ENCODE assay signal across 9 cellular contexts in the genomic region with DNA sequence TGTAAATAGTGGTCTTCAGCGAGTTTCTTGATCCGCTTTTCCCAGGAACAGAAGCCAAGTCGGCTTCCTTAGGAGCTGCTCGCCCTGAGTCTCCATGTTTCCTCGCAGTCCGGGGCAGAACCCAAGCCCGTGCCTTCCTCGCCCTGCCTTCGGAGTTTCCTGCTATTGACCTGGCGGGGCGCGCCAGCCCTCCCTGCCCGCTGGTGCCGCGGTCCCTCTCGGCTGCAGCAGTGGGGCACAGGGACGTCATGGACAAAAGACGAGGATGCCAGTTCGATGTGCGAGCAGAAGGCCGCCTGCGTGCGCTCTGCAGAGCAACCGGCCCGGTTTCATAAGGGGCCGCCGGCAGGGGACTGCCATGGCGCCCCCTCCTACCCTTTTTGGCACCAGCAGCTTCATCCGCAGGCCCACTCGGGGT. TPM values are rescaled to one million over a fixed set of nuclear protein-coding genes. Genes with fewer than 3 reads are reported as not detected.
DNase-seq lines count a peak whose midpoint lies in the region; ATAC-seq and TF ChIP-seq lines count a peak whose summit lies in the region.
"Had no signal": no experiment of that assay in that cellular context is flagged by ENCODE, and none has a peak within 500 bp of the region (broad histone marks: within the 10 kb centered on the region; RNA-seq: fewer than 3 reads in every experiment).

No MANE protein-coding gene starts in this region.

- H3K27ac ChIP-seq in C4-2B (peak overlapping the region; percentile 20; the same call in 1 of the 2 replicates), right lobe of liver (peak overlapping the region; percentile 70 to 84 (median 81))
- H3K27ac ChIP-seq: neutrophil had no signal

- peak; percentile 12 for DNase-seq in T follicular helper cell (ENCODE audit: low read depth)
- DNase-seq in central memory CD4-positive, alpha-beta T cell = peak; percentile 30
- peak in 1 of 3 donors; percentile 34 for DNase-seq in right lobe of liver
- DNase-seq in stimulated activated naive CD8-positive, alpha-beta T cell treated with anti-CD3 and anti-CD28 coated beads, Interleukin-15, Interleukin-2, amounts not matched to agents 100 U/mL and 50 U/mL, for 24 hours = peak; percentile 43

- WGBS in right lobe of liver (ENCODE audit: insufficient coverage, low coverage, low lambda C conversion rate, missing lambda C conversion rate) = 28% methylated on average over 18 of the region's 30 CpGs

- peak overlapping the region; percentile 31 to 46 (median 41) for H3K4me3 ChIP-seq in right lobe of liver

- no peaks in the 10 kb centered on the region for H3K36me3 ChIP-seq in right lobe of liver
- H3K36me3 ChIP-seq: neutrophil had no signal

- intact Hi-C loops in right lobe of liver (cut with DNase I) = loop anchor here in 1 of 2 donors (10.0 kb wide), 1 partner anchor 237 kb away; no protein-coding TSS in a partner anchor

- H3K27me3 ChIP-seq in right lobe of liver = no peaks in the 10 kb centered on the region

- TF ChIP-seq POLR2A in right lobe of liver (IDR thresholded peaks at IDR 0.05) = no peak

- peak; percentile 28 for ATAC-seq in GM21825 (IDR thresholded peaks at IDR 0.05; ENCODE audit: unreplicated experiment)
- peak; percentile 1 to 39 (median 3) for ATAC-seq in right lobe of liver
- peak; percentile 8 for ATAC-seq in stimulated activated naive CD8-positive, alpha-beta T cell treated with anti-CD3 and anti-CD28 coated beads, Interleukin-15, Interleukin-2, amounts not matched to agents 100 U/mL and 50 U/mL, for 24 hours
- ATAC-seq in HG03095 (IDR thresholded peaks at IDR 0.05; ENCODE audit: unreplicated experiment) = no peak
- no peak for ATAC-seq in GM19328 (IDR thresholded peaks at IDR 0.05; ENCODE audit: unreplicated experiment)

- H3K9me3 ChIP-seq in right lobe of liver = no peaks in the 10 kb centered on the region
- H3K9me3 ChIP-seq: neutrophil had no signal

- peaks cover 0 to 23% (median 9%) of the 10 kb centered on the region in 4 donors for H3K4me1 ChIP-seq in right lobe of liver

- TF ChIP-seq CTCF in C4-2B (conservative IDR thresholded peaks at IDR 0.05) (no peak), right lobe of liver (IDR thresholded peaks at IDR 0.05) (no peak)

RNA-seq across cellular contexts. Expression of gene CLYBL, which starts 51.4 kb away (rescaled TPM):
- 10 to 100 TPM; 38.1 to 56.8 (median 46.4) TPM for total RNA-seq in right lobe of liver

Comparison
In these comparisons a context has a peak if more than half of its experiments do, and no peak if none do; other contexts are left out.
1. ATAC-seq: peak in GM21825 (single experiment), right lobe of liver (4 of 4) and stimulated activated naive CD8-positive, alpha-beta T cell treated with anti-CD3 and anti-CD28 coated beads, Interleukin-15, Interleukin-2, amounts not matched to agents 100 U/mL and 50 U/mL, for 24 hours (single experiment); none in HG03095 (single experiment) and GM19328 (single experiment).